Comparison of ENCODE assay signal across 8 cellular contexts in genomic region chr20:46690219-46691111, GRCh38. TPM values are rescaled to one million over a fixed set of nuclear protein-coding genes. Genes with fewer than 3 reads are reported as not detected.
DNase-seq lines count a peak whose midpoint lies in the region; FAIRE-seq and TF ChIP-seq lines count a peak whose summit lies in the region.

No MANE protein-coding gene starts in this region.

- H3K27me3 ChIP-seq in bronchial epithelial cell (ENCODE audit: control insufficient read depth, insufficient read depth, low read length) (no peaks in the 10 kb centered on the region), muscle layer of colon (ENCODE audit: control insufficient read depth in 1 of 2, insufficient read depth in 2 of 2, low read length in 2 of 2) (no peaks in the 10 kb centered on the region)

- H3K4me3 ChIP-seq in AG04449 (ENCODE audit: low read depth, low read length) (peak overlapping the region; percentile 61), bronchial epithelial cell (ENCODE audit: low read depth, low read length) (peak overlapping the region; percentile 45), muscle layer of colon (ENCODE audit: low read depth in 1 of 2, low read length in 2 of 2) (peak overlapping the region; percentile 28 to 81)

- no peaks in the 10 kb centered on the region for H3K9me3 ChIP-seq in muscle layer of colon (ENCODE audit: low read length)

- FAIRE-seq in bronchial epithelial cell (lab: Jason Lieb, UNC) = no peak

- H3K9ac ChIP-seq in muscle layer of colon (ENCODE audit: low read length) = no peak overlapping the region

- TF ChIP-seq CTCF in AG04449 (IDR thresholded peaks at IDR 0.05; ENCODE audit: insufficient read depth, low read length, missing control alignments) (no peak), bronchial epithelial cell (IDR thresholded peaks at IDR 0.05; ENCODE audit: insufficient read depth, low read length, severe bottlenecking) (no peak)

- peak overlapping the region; percentile 88 for H3K27ac ChIP-seq in muscle layer of colon (ENCODE audit: low read depth, low read length)

- H3K36me3 ChIP-seq in bronchial epithelial cell (ENCODE audit: control insufficient read depth, insufficient read depth, low read length) (peaks cover 3% of the 10 kb centered on the region), muscle layer of colon (ENCODE audit: insufficient read depth, low read length) (peaks cover 13% of the 10 kb centered on the region)

- no peak for DNase-seq in AG04449 (ENCODE audit: low read depth, low spot score)
- DNase-seq in M059J (ENCODE audit: low read depth) = peak; percentile 23
- DNase-seq in bronchial epithelial cell (ENCODE audit: low read depth) = no peak
- no peak for DNase-seq in stimulated activated CD4-positive, alpha-beta T cell treated with anti-CD3 and anti-CD28 coated beads, Interleukin-4, amount 100 ng/mL, for 24 hours
- DNase-seq in central memory CD4-positive, alpha-beta T cell = no peak
- no peak for DNase-seq in anterior cingulate cortex (lab: John Stamatoyannopoulos, UW)
- no peak for DNase-seq in activated CD4-positive, alpha-beta T cell treated with anti-CD3 and anti-CD28 coated beads for 1 hour

- CTCF ChIA-PET in AG04449 (lab: Yijun Ruan, JAX) = interaction anchor here (1.2 to 3.6 kb wide), 3 partner anchors 10 to 12 kb away, joined by 4 to 21 read pairs (median 11); no protein-coding TSS in a partner anchor

- POLR2A ChIA-PET in AG04449 (lab: Yijun Ruan, JAX) = interaction anchor here (0.6 to 1.0 kb wide), 2 partner anchors 57 to 1603 kb away, joined by 3 read pairs; no protein-coding TSS in a partner anchor

- H3K4me1 ChIP-seq in muscle layer of colon (ENCODE audit: insufficient read depth, low read length) = peaks cover 23% of the 10 kb centered on the region

RNA-seq across cellular contexts. Expression of gene TP53RK, which starts 1.2 kb away (rescaled TPM):
- total RNA-seq in M059J (2014; rRNA removed; shearing (Covaris generic)) = 24.7 and 28.0 TPM in 2 replicates
- total RNA-seq in bronchial epithelial cell = 18.4 and 19.0 TPM in 2 replicates

RNA-seq across cellular contexts. Expression of gene SLC2A10, which starts 19.0 kb away (rescaled TPM):
- total RNA-seq in M059J (2014; rRNA removed; shearing (Covaris generic)) = 27.6 and 28.5 TPM in 2 replicates
- 19.2 and 30.2 TPM in 2 replicates for total RNA-seq in bronchial epithelial cell

RNA-seq across cellular contexts. Expression of gene SLC13A3, which starts 39.2 kb away (rescaled TPM):
- not detected in 2 replicates for total RNA-seq in M059J (2014; rRNA removed; shearing (Covaris generic))
- 5.1 and 5.5 TPM in 2 replicates for total RNA-seq in bronchial epithelial cell
